In the genomic region with DNA sequence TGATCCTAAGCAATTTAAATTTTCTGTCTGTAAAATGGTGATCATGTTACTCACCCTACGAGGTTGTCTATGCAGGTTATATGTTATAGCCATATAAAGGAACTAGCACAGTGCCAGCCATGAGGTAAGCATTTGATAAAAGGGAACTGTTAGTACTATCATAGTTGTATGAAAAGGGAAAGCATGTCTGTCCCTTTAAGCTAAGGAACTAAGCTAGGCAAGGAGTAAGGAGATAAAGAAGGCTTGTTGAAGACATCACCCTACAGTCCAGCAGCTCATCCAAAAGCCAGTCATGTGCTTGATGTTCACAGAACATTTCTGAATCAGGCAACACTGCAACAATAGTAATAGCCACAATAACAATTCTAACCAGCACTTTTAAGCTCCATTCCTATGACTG, we compare ENCODE assay signal across 1 cellular context.
TF ChIP-seq lines count a peak whose summit lies in the region.

No MANE protein-coding gene starts in this region.

TF ChIP-seq in IMR-90, 13 proteins besides CTCF, POLR2A, EP300 and RAD21 (continued from another document):
- TF ChIP-seq CEBPB (IDR thresholded peaks at IDR 0.05; ENCODE audit: low read depth, low read length) (no peak), SMC3 (IDR thresholded peaks at IDR 0.05; ENCODE audit: low read depth, low read length) (no peak), MAZ (IDR thresholded peaks at IDR 0.05; ENCODE audit: borderline replicate concordance, low read depth, low read length) (no peak)
- TF ChIP-seq, protein P1, sequence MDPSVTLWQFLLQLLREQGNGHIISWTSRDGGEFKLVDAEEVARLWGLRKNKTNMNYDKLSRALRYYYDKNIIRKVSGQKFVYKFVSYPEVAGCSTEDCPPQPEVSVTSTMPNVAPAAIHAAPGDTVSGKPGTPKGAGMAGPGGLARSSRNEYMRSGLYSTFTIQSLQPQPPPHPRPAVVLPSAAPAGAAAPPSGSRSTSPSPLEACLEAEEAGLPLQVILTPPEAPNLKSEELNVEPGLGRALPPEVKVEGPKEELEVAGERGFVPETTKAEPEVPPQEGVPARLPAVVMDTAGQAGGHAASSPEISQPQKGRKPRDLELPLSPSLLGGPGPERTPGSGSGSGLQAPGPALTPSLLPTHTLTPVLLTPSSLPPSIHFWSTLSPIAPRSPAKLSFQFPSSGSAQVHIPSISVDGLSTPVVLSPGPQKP (IDR thresholded peaks at IDR 0.05; ENCODE audit: borderline replicate concordance, low read depth, low read length): no peak
